In genomic region chr3:157499342-157499963, GRCh38 we compare ENCODE assay signal across 8 cellular contexts. TPM values are rescaled to one million over a fixed set of nuclear protein-coding genes. Genes with fewer than 3 reads are reported as not detected.
A peak's percentile ranks its signal among the peaks of the same experiment; 100 is the strongest.
DNase-seq lines count a peak whose midpoint lies in the region; ATAC-seq and TF ChIP-seq lines count a peak whose summit lies in the region.

No MANE protein-coding gene starts in this region.

- peaks cover 36% of the 10 kb centered on the region for H3K27me3 Mint-ChIP-seq in activated naive CD4-positive, alpha-beta T cell treated with anti-CD3 and anti-CD28 coated beads for 36 hours (ENCODE audit: low read depth)

- no peaks in the 10 kb centered on the region for H3K36me3 Mint-ChIP-seq in activated naive CD4-positive, alpha-beta T cell treated with anti-CD3 and anti-CD28 coated beads for 36 hours (ENCODE audit: low read depth)

- DNase-seq in activated naive CD4-positive, alpha-beta T cell treated with anti-CD3 and anti-CD28 coated beads for 36 hours = peak; percentile 15
- no peak for DNase-seq in activated naive CD4-positive, alpha-beta T cell treated with Interleukin-2 at 50 U/mL for 16 hours
- peak in 3 of 10 donors; percentile 11 to 44 (median 22) for DNase-seq in dorsolateral prefrontal cortex
- peak; percentile 86 for DNase-seq in lung (ENCODE audit: low spot score)
- DNase-seq in aorta = peak in 1 of 2 donors; percentile 70
- no peak for DNase-seq in effector CD4-positive, alpha-beta T cell
- DNase-seq in medulla oblongata (ENCODE audit: extremely low spot score) = no peak

- H3K4me1 ChIP-seq in lung (ENCODE audit: control insufficient read depth in 2 of 2, insufficient read depth in 2 of 2, low read length in 2 of 2) = no peaks in the 10 kb centered on the region
- H3K4me1 ChIP-seq in aorta (ENCODE audit: control insufficient read depth in 1 of 2, insufficient read depth in 2 of 2, low read length in 2 of 2) = no peaks in the 10 kb centered on the region

- H3K27ac Mint-ChIP-seq in activated naive CD4-positive, alpha-beta T cell treated with anti-CD3 and anti-CD28 coated beads for 36 hours = no peak overlapping the region

- CTCF ChIA-PET in activated naive CD4-positive, alpha-beta T cell treated with anti-CD3 and anti-CD28 coated beads for 36 hours (lab: Charles Lee) = interaction anchor here (2.0 kb wide), 1 partner anchor 33 kb away, joined by 6 read pairs; no protein-coding TSS in a partner anchor

- H3K9me3 ChIP-seq in lung (ENCODE audit: control insufficient read depth in 2 of 2, insufficient read depth in 1 of 2, low read length in 1 of 2) (peaks cover 0 to 3% of the 10 kb centered on the region in 2 donors), aorta (ENCODE audit: control insufficient read depth, low read length) (no peaks in the 10 kb centered on the region)

- H3K27ac ChIP-seq in dorsolateral prefrontal cortex (no peak overlapping the region), lung (ENCODE audit: low read depth in 1 of 2, low read length in 1 of 2) (peak overlapping the region in 1 of 2 donors; percentile 78), aorta (ENCODE audit: low read depth in 1 of 2, low read length in 2 of 2) (no peak overlapping the region)

- H3K4me3 ChIP-seq in dorsolateral prefrontal cortex (peak overlapping the region in 50 of 59 donors; percentile 4 to 58 (median 30)), lung (no peak overlapping the region), aorta (ENCODE audit: low read length in 2 of 2) (peak overlapping the region; percentile 28 to 56)

- H3K4me3 Mint-ChIP-seq in activated naive CD4-positive, alpha-beta T cell treated with anti-CD3 and anti-CD28 coated beads for 36 hours = no peak overlapping the region

- 2 to 3% methylated on average over 24 of the region's 24 CpGs for WGBS in lung, 2 donors
- 4% methylated on average over 24 of the region's 24 CpGs for WGBS in aorta, 2 donors

- intact Hi-C loops in activated naive CD4-positive, alpha-beta T cell treated with anti-CD3 and anti-CD28 coated beads for 36 hours (cut with micrococcal nuclease) = loop anchor here (10.0 kb wide), 1 partner anchor 265 kb away; no protein-coding TSS in a partner anchor
- intact Hi-C loops in dorsolateral prefrontal cortex (cut with DNase I) = no loop called here
- intact Hi-C loops in aorta (cut with DNase I) = loop anchor here in 1 of 2 donors (10.0 kb wide), 1 partner anchor 295 kb away; no protein-coding TSS in a partner anchor

- ATAC-seq in lung (ENCODE audit: insufficient read depth, low FRiP score) (peak; percentile 81), aorta (ENCODE audit: low FRiP score) (peak; percentile 52), GM21576 (IDR thresholded peaks at IDR 0.05; ENCODE audit: unreplicated experiment) (no peak)

- no peaks in the 10 kb centered on the region for H3K36me3 ChIP-seq in lung (ENCODE audit: control insufficient read depth in 2 of 2, insufficient read depth in 2 of 2, low read length in 2 of 2)
- H3K36me3 ChIP-seq in aorta (ENCODE audit: control insufficient read depth in 1 of 2, insufficient read depth in 2 of 2, low read length in 1 of 2) = no peaks in the 10 kb centered on the region

- H3K9me3 Mint-ChIP-seq in activated naive CD4-positive, alpha-beta T cell treated with anti-CD3 and anti-CD28 coated beads for 36 hours = no peaks in the 10 kb centered on the region

- peaks cover 10% of the 10 kb centered on the region for H3K4me1 Mint-ChIP-seq in activated naive CD4-positive, alpha-beta T cell treated with anti-CD3 and anti-CD28 coated beads for 36 hours (ENCODE audit: low read depth)

- TF ChIP-seq CTCF in dorsolateral prefrontal cortex (IDR thresholded peaks at IDR 0.05 in 54 of 56, conservative IDR thresholded peaks at IDR 0.05 in 2 of 56; ENCODE audit: low read depth in 1 of 56, partially characterized antibody in 56 of 56) (no peak), lung (IDR thresholded peaks at IDR 0.05; ENCODE audit: control extremely low read depth, extremely low read depth) (no peak)

- H3K27me3 ChIP-seq in dorsolateral prefrontal cortex (peaks cover 0 to 55% (median 35%) of the 10 kb centered on the region in 45 donors), lung (ENCODE audit: control insufficient read depth, insufficient read depth) (no peaks in the 10 kb centered on the region), aorta (ENCODE audit: control insufficient read depth in 1 of 2, insufficient read depth in 2 of 2, low read length in 1 of 2) (no peaks in the 10 kb centered on the region)

RNA-seq across cellular contexts. Expression of gene VEPH1, which starts 3.8 kb away (rescaled TPM):
- not detected for total RNA-seq in activated naive CD4-positive, alpha-beta T cell treated with anti-CD3 and anti-CD28 coated beads for 36 hours
- 1 to 10 TPM in 47 of 120 experiments, under 1 TPM in 47, not detected in 26; 0.10 to 3.0 (median 0.98) TPM for total RNA-seq in dorsolateral prefrontal cortex
- total RNA-seq in lung = 100 to 1,000 TPM in 1 of 2 donors, 10 to 100 TPM in 1; 77.6 to 237 TPM
- 10 to 100 TPM; 14.6 to 53.5 TPM for polyA plus RNA-seq in lung
- total RNA-seq in aorta = under 1 TPM in 1 of 2 donors, not detected in 1; 0.81 TPM
- polyA plus RNA-seq in aorta = under 1 TPM in 1 of 2 donors, not detected in 1; 0.77 TPM

Comparison
In these comparisons a context has a peak if more than half of its experiments do, and no peak if none do; other contexts are left out.
1. DNase-seq: peak in activated naive CD4-positive, alpha-beta T cell treated with anti-CD3 and anti-CD28 coated beads for 36 hours (single experiment) and lung (single experiment); none in activated naive CD4-positive, alpha-beta T cell treated with Interleukin-2 at 50 U/mL for 16 hours (single experiment), effector CD4-positive, alpha-beta T cell (single experiment) and medulla oblongata (single experiment).
2. RNA of gene VEPH1, which starts 3.8 kb away (total RNA-seq): 77.6 to 237 TPM in lung; 0.81 TPM in aorta, 0.10 to 3.0 TPM in dorsolateral prefrontal cortex and not detected in activated naive CD4-positive, alpha-beta T cell treated with anti-CD3 and anti-CD28 coated beads for 36 hours; every median in the first group is over 10 times any median in the second.